In the genomic region with DNA sequence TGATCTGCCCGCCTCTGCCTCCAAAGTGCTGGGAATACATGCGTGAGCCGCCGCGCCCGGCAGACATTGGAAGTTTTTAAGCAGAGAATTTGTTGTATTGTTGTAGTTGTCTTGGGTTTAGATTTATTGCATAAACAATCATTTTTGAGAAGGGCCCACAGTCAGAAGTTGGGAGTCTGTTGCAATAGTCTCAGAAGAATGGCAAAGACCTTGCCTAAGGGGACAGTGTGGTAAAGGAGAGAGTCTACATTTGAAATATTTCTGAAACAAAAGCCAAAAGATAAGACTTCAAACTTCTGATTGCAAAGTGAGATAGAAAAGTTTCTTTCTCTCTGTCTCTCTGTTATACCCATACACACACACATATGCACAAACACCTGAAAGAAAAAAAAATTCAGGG, we compare ENCODE assay signal across 23 cellular contexts.
"Had no signal": no experiment of that assay in that cellular context is flagged by ENCODE, and none has a peak within 500 bp of the region (broad histone marks: within the 10 kb centered on the region; RNA-seq: fewer than 3 reads in every experiment).

No MANE protein-coding gene starts in this region.

- H3K9me3 ChIP-seq: breast epithelium, gastroesophageal sphincter, heart left ventricle, left lung, spleen, thyroid gland had no signal

- H3K27ac Mint-ChIP-seq: activated B cell treated with CpG ODN at 0.5 μM for 24 hours; activated T-cell treated with anti-CD3 and anti-CD28 coated beads, Interleukin-2, amount 50 U/mL, for 72 hours; nephron; T-helper 2 cell treated with Interferon-gamma antibody and Interleukin-4, amounts not matched to agents 5 μg/mL and 100 μg/mL, for 36 hours had no signal

- H3K4me3 Mint-ChIP-seq: activated B cell treated with CpG ODN at 0.5 μM for 24 hours; activated T-cell treated with anti-CD3 and anti-CD28 coated beads, Interleukin-2, amount 50 U/mL, for 72 hours; nephron; T-helper 2 cell treated with Interferon-gamma antibody and Interleukin-4, amounts not matched to agents 5 μg/mL and 100 μg/mL, for 36 hours had no signal

- ATAC-seq: activated T-cell treated with anti-CD3 and anti-CD28 coated beads, Interleukin-2, amount 50 U/mL, for 72 hours; esophagus mucosa; gastroesophageal sphincter; heart left ventricle; left lung had no signal

- H3K27ac ChIP-seq: breast epithelium, gastroesophageal sphincter, heart left ventricle, left lung, spleen, thyroid gland had no signal

- H3K27me3 Mint-ChIP-seq: activated B cell treated with CpG ODN at 0.5 μM for 24 hours had no signal

- H3K4me1 Mint-ChIP-seq: activated B cell treated with CpG ODN at 0.5 μM for 24 hours, nephron had no signal

- H3K9me3 Mint-ChIP-seq: activated T-cell treated with anti-CD3 and anti-CD28 coated beads, Interleukin-2, amount 50 U/mL, for 72 hours; T-helper 2 cell treated with Interferon-gamma antibody and Interleukin-4, amounts not matched to agents 5 μg/mL and 100 μg/mL, for 36 hours had no signal

- H3K4me1 ChIP-seq: breast epithelium, gastroesophageal sphincter, left lung, thyroid gland had no signal

- H3K36me3 ChIP-seq: breast epithelium, gastroesophageal sphincter, heart left ventricle, left lung, spleen, thyroid gland had no signal

- DNase-seq: activated B cell treated with CpG ODN at 0.5 μM for 24 hours; activated CD4-positive, alpha-beta T cell treated with anti-CD3 and anti-CD28 coated beads, Interleukin-2, amount 50 U/mL, for 1 hour; activated CD8-positive, alpha-beta memory T cell treated with anti-CD3 and anti-CD28 coated beads, Interleukin-2, amount 50 U/mL, for 48 hours; activated effector memory CD4-positive, alpha-beta T cell treated with anti-CD3 and anti-CD28 coated beads, Interleukin-2, amount 50 U/mL, for 16 hours; activated naive CD4-positive, alpha-beta T cell treated with anti-CD3 and anti-CD28 coated beads, Interleukin-2, amount 50 U/mL, for 16 hours; activated T-cell treated with anti-CD3 and anti-CD28 coated beads, Interleukin-2, amount 50 U/mL, for 72 hours; cortex of kidney; heart left ventricle; kidney; left lung; midbrain; occipital lobe; posterior cingulate gyrus; retina; spleen; stimulated activated CD4-positive, alpha-beta T cell treated with anti-CD3 and anti-CD28 coated beads, Interleukin-4, amount 100 ng/mL, for 4 hours; stimulated activated naive CD4-positive, alpha-beta T cell; thyroid gland had no signal

- H3K27me3 ChIP-seq: breast epithelium, gastroesophageal sphincter, heart left ventricle, left lung, spleen, thyroid gland had no signal

- H3K4me3 ChIP-seq: breast epithelium, gastroesophageal sphincter, heart left ventricle, left lung, spleen, thyroid gland had no signal
